In genomic region chr16:71883849-71884638, GRCh38 we compare ENCODE assay signal across 1 cellular context.
TF ChIP-seq lines count a peak whose summit lies in the region.

Gene ZNF821, minus strand, starts transcription at chr16:71884182. Its CDS starts 4,236 bp downstream, at chr16:71879946.

TF ChIP-seq in K562, 482 proteins besides CTCF, POLR2A, EP300 and RAD21 (continued from another document and continues in another):
- TF ChIP-seq ZNF280B (CRISPR knock-in tag; IDR thresholded peaks at IDR 0.05) (no peak), TRIM25 (IDR thresholded peaks at IDR 0.05; ENCODE audit: borderline replicate concordance) (no peak), DNMT1 (IDR thresholded peaks at IDR 0.05) (no peak), CHD2 (IDR thresholded peaks at IDR 0.05; ENCODE audit: low read depth, low read length) (no peak), PATZ1 (CRISPR knock-in tag; IDR thresholded peaks at IDR 0.05; ENCODE audit: borderline replicate concordance) (no peak), CBX3 (IDR thresholded peaks at IDR 0.05; ENCODE audit: borderline replicate concordance in 1 of 2, low read length in 2 of 2) (no peak), TOE1 (IDR thresholded peaks at IDR 0.05; ENCODE audit: borderline replicate concordance) (peak; percentile 22; the same call in 1 of the 2 replicates), TOE1 (CRISPR knock-in tag; IDR thresholded peaks at IDR 0.05; ENCODE audit: borderline replicate concordance, low read depth) (no peak), ZNF77 (CRISPR knock-in tag; IDR thresholded peaks at IDR 0.05) (no peak), ASH1L (IDR thresholded peaks at IDR 0.05; ENCODE audit: borderline replicate concordance, low read depth, partially characterized antibody) (no peak), ADNP (tag; IDR thresholded peaks at IDR 0.05) (no peak), MLLT1 (IDR thresholded peaks at IDR 0.05) (peak in 1 of 2 experiments; percentile 81; a peak in 2 of 4 replicates), PRMT5 (CRISPR knock-in tag; IDR thresholded peaks at IDR 0.05) (no peak), ATF2 (CRISPR knock-in tag; IDR thresholded peaks at IDR 0.05) (no peak), JUNB (CRISPR knock-in tag; conservative IDR thresholded peaks at IDR 0.05) (no peak), ZNF239 (CRISPR knock-in tag; IDR thresholded peaks at IDR 0.05) (no peak), BCL6 (CRISPR knock-in tag; IDR thresholded peaks at IDR 0.05) (no peak), POLR2AphosphoS2 (IDR thresholded peaks at IDR 0.05; ENCODE audit: low read length) (no peak), SP1 (CRISPR knock-in tag; IDR thresholded peaks at IDR 0.05) (peak; percentile 32; the same call in 1 of the 2 replicates), ZNF165 (CRISPR knock-in tag; IDR thresholded peaks at IDR 0.05; ENCODE audit: borderline replicate concordance) (no peak), OTX1 (CRISPR knock-in tag; IDR thresholded peaks at IDR 0.05) (peak; percentile 67; the same call in 1 of the 2 replicates), AFF4 (CRISPR knock-in tag; IDR thresholded peaks at IDR 0.05) (no peak), SMAD4 (CRISPR knock-in tag; conservative IDR thresholded peaks at IDR 0.05) (peak; percentile 91), NONO (IDR thresholded peaks at IDR 0.05; ENCODE audit: low read depth in 2 of 2, low read length in 1 of 2) (0 out of 4 replicates have a peak, but pooled peaks of 1 of the 2 experiments have one; percentile 52), TCF3 (CRISPR knock-in tag; IDR thresholded peaks at IDR 0.05) (no peak), ZNF324 (CRISPR knock-in tag; IDR thresholded peaks at IDR 0.05) (no peak), ZFP91 (CRISPR knock-in tag; IDR thresholded peaks at IDR 0.05) (no peak), STAT5A (IDR thresholded peaks at IDR 0.05; ENCODE audit: borderline replicate concordance, low read length) (no peak), ARID2 (IDR thresholded peaks at IDR 0.05) (no peak), PBX2 (CRISPR knock-in tag; IDR thresholded peaks at IDR 0.05; ENCODE audit: low read depth) (no peak), PBX2 (tag; conservative IDR thresholded peaks at IDR 0.05; ENCODE audit: low read depth) (no peak), ZHX1 (conservative IDR thresholded peaks at IDR 0.05; ENCODE audit: low read length) (no peak), ZBTB2 (IDR thresholded peaks at IDR 0.05) (no peak), DDX20 (tag; IDR thresholded peaks at IDR 0.05; ENCODE audit: low read depth) (no peak), HLTF (IDR thresholded peaks at IDR 0.05) (no peak), KHSRP (IDR thresholded peaks at IDR 0.05) (no peak), MYC (IDR thresholded peaks at IDR 0.05; ENCODE audit: low read depth, low read length) (peak; percentile 42), MYC (CRISPR knock-in tag; IDR thresholded peaks at IDR 0.05; ENCODE audit: borderline replicate concordance, low read depth) (no peak)
